Comparison of ENCODE assay signal across 16 cellular contexts in the genomic region with DNA sequence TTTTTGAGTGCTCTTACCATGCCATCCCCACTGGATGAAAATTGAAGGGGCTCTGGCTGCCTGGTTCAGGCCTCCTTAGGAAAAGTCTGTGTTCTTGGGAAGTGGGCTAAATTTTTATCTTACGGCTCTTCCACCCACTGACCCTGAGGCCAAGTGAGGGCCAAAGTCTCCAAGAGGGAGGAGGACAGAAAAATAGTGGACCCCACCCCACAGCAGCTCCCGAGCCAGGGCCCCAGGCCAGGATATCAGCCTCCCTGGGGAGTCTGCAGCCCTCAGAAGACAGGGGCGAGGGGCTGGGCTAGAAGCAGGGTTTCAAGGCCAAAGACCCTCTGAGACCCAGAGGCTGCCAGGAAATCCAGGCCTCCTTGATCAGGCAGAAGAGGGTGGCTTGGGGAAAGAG.
DNase-seq lines count a peak whose midpoint lies in the region; ATAC-seq and TF ChIP-seq lines count a peak whose summit lies in the region.
"Had no signal": no experiment of that assay in that cellular context is flagged by ENCODE, and none has a peak within 500 bp of the region (broad histone marks: within the 10 kb centered on the region; RNA-seq: fewer than 3 reads in every experiment).

No MANE protein-coding gene starts in this region.

- H3K9me3 Mint-ChIP-seq in MCF 10A (ENCODE audit: unreplicated experiment) (no peaks in the 10 kb centered on the region), progenitor cell of endocrine pancreas (ENCODE audit: low read depth) (no peaks in the 10 kb centered on the region)
- H3K9me3 Mint-ChIP-seq: activated naive CD4-positive, alpha-beta T cell treated with anti-CD3 and anti-CD28 coated beads, Interleukin-2, amount 50 U/mL, for 72 hours; memory B cell had no signal

- H3K4me1 ChIP-seq in breast epithelium (peaks cover 0 to 3% of the 10 kb centered on the region in 2 donors), hepatocyte (ENCODE audit: insufficient read depth) (peaks cover 72% of the 10 kb centered on the region), vagina (peaks cover 50% of the 10 kb centered on the region)

- no peaks in the 10 kb centered on the region for H3K79me2 ChIP-seq in hepatocyte

- DNase-seq in breast epithelium (ENCODE audit: low spot score in 2 of 2) (no peak), MCF 10A (ENCODE audit: unreplicated experiment) (no peak), hepatocyte (ENCODE audit: low spot score) (no peak), progenitor cell of endocrine pancreas (ENCODE audit: low spot score, unreplicated experiment) (no peak), vagina (ENCODE audit: extremely low spot score in 2 of 2) (no peak), NCI-H2171 treated with DMSO at 0.1 percent for 48 hours (lab: John Stamatoyannopoulos, UW) (no peak), SIG-M5 treated with dmso at 0.1 percent for 504 hours (lab: John Stamatoyannopoulos, UW; ENCODE audit: unreplicated experiment) (no peak)
- DNase-seq: activated CD4-positive, CD25-positive, alpha-beta regulatory T cell; activated CD8-positive, alpha-beta memory T cell treated with anti-CD3 and anti-CD28 coated beads, Interleukin-2, amount 50 U/mL, for 48 hours; stimulated activated CD4-positive, alpha-beta T cell treated with anti-CD3 and anti-CD28 coated beads, Interleukin-4, amount 100 ng/mL, for 4 hours; stimulated activated naive CD4-positive, alpha-beta T cell had no signal

- no peaks in the 10 kb centered on the region for H3K36me3 ChIP-seq in breast epithelium
- no peaks in the 10 kb centered on the region for H3K36me3 ChIP-seq in hepatocyte (replicated peaks; ENCODE audit: insufficient read depth, low read depth)
- H3K36me3 ChIP-seq in vagina: no peaks in the 10 kb centered on the region

- H3K27me3 ChIP-seq in breast epithelium: no peaks in the 10 kb centered on the region
- H3K27me3 ChIP-seq in hepatocyte: no peaks in the 10 kb centered on the region
- no peaks in the 10 kb centered on the region for H3K27me3 ChIP-seq in vagina

- no peaks in the 10 kb centered on the region for H3K9me3 ChIP-seq in breast epithelium
- H3K9me3 ChIP-seq in hepatocyte (ENCODE audit: low read depth): no peaks in the 10 kb centered on the region
- H3K9me3 ChIP-seq in vagina: no peaks in the 10 kb centered on the region

- CTCF ChIA-PET in MCF 10A (lab: Yijun Ruan, JAX): interaction anchor here (0.7 kb wide), 2 partner anchors 9 to 571 kb away, joined by 3 to 4 read pairs; no protein-coding TSS in a partner anchor

- H3K9me2 ChIP-seq in hepatocyte (replicated peaks; ENCODE audit: insufficient read depth): no peaks in the 10 kb centered on the region

- H3K4me3 ChIP-seq in breast epithelium (no peak overlapping the region), hepatocyte (no peak overlapping the region), vagina (no peak overlapping the region)

- TF ChIP-seq POLR2A in breast epithelium (IDR thresholded peaks at IDR 0.05) (no peak), vagina (IDR thresholded peaks at IDR 0.05) (no peak)

- H3K27ac Mint-ChIP-seq in MCF 10A (ENCODE audit: low read depth, unreplicated experiment) (no peak overlapping the region), progenitor cell of endocrine pancreas (peak overlapping the region; percentile 80)
- H3K27ac Mint-ChIP-seq: activated naive CD4-positive, alpha-beta T cell treated with anti-CD3 and anti-CD28 coated beads, Interleukin-2, amount 50 U/mL, for 72 hours; memory B cell had no signal

- WGBS in hepatocyte (ENCODE audit: low lambda C conversion rate, missing lambda C conversion rate): 62% methylated on average over 3 of the region's 3 CpGs

- H3K4me1 Mint-ChIP-seq in MCF 10A (ENCODE audit: insufficient read depth, unreplicated experiment) (no peaks in the 10 kb centered on the region), progenitor cell of endocrine pancreas (ENCODE audit: low read depth) (peaks cover 58% of the 10 kb centered on the region)
- H3K4me1 Mint-ChIP-seq: memory B cell had no signal

- H2AFZ ChIP-seq in hepatocyte: no peak overlapping the region

- POLR2A ChIA-PET in MCF 10A (lab: Yijun Ruan, JAX): no interaction called here

- H3K27me3 Mint-ChIP-seq in MCF 10A (ENCODE audit: insufficient read depth, unreplicated experiment) (peaks cover 26% of the 10 kb centered on the region), progenitor cell of endocrine pancreas (no peaks in the 10 kb centered on the region)

- ATAC-seq in GM18520 (IDR thresholded peaks at IDR 0.05; ENCODE audit: unreplicated experiment): no peak
- ATAC-seq: activated naive CD4-positive, alpha-beta T cell treated with anti-CD3 and anti-CD28 coated beads, Interleukin-2, amount 50 U/mL, for 72 hours had no signal

- no peaks in the 10 kb centered on the region for H4K20me1 ChIP-seq in hepatocyte (ENCODE audit: insufficient read depth, poor library complexity, severe bottlenecking)

- H3K27ac ChIP-seq in breast epithelium (peak overlapping the region; percentile 49 to 85), hepatocyte (peak overlapping the region; percentile 90), vagina (peak overlapping the region; percentile 69)
- H3K27ac ChIP-seq: 22Rv1, HL-60 had no signal

- H3K36me3 Mint-ChIP-seq in MCF 10A (ENCODE audit: insufficient read depth, unreplicated experiment): no peaks in the 10 kb centered on the region
- peaks cover 2% of the 10 kb centered on the region for H3K36me3 Mint-ChIP-seq in progenitor cell of endocrine pancreas (ENCODE audit: insufficient read depth)
- H3K36me3 Mint-ChIP-seq: activated naive CD4-positive, alpha-beta T cell treated with anti-CD3 and anti-CD28 coated beads, Interleukin-2, amount 50 U/mL, for 72 hours; memory B cell had no signal

- peak overlapping the region; percentile 60 for H3K4me2 ChIP-seq in hepatocyte

- TF ChIP-seq CTCF in breast epithelium (IDR thresholded peaks at IDR 0.05) (no peak), MCF 10A (IDR thresholded peaks at IDR 0.05; ENCODE audit: unreplicated experiment) (no peak), hepatocyte (IDR thresholded peaks at IDR 0.05; ENCODE audit: poor library complexity) (no peak), progenitor cell of endocrine pancreas (IDR thresholded peaks at IDR 0.05; ENCODE audit: unreplicated experiment) (no peak), vagina (IDR thresholded peaks at IDR 0.05) (no peak)

- intact Hi-C loops in breast epithelium (cut with DNase I; ENCODE audit: low total_unique reads): no loop called here
- intact Hi-C loops in MCF 10A (cut with micrococcal nuclease): no loop called here
- intact Hi-C loops in vagina (cut with DNase I): no loop called here

- H3K4me3 Mint-ChIP-seq in MCF 10A (ENCODE audit: unreplicated experiment) (no peak overlapping the region), progenitor cell of endocrine pancreas (ENCODE audit: low read depth) (no peak overlapping the region)
- H3K4me3 Mint-ChIP-seq: memory B cell had no signal

- BruUV-seq in MCF 10A (replicated peaks; lab: Mats Ljungman, UMichigan): no TSS peak
